In genomic region chr12:11360205-11360883, GRCh38 we compare ENCODE assay signal across 11 cellular contexts. TPM values are rescaled to one million over a fixed set of nuclear protein-coding genes. Genes with fewer than 3 reads are reported as not detected.
DNase-seq lines count a peak whose midpoint lies in the region; FAIRE-seq and TF ChIP-seq lines count a peak whose summit lies in the region.
"Not testable (repeated sequence)": the region's sequence is repeated elsewhere in the genome, so short reads cannot be mapped to it uniquely, and the experiment has no call there.
"Had no signal": no experiment of that assay in that cellular context is flagged by ENCODE, and none has a peak within 500 bp of the region (broad histone marks: within the 10 kb centered on the region; RNA-seq: fewer than 3 reads in every experiment).

No MANE protein-coding gene starts in this region.

- H3K4me1 Mint-ChIP-seq in astrocyte (ENCODE audit: low read depth, unreplicated experiment), result not testable (repeated sequence)

- not testable (repeated sequence) for DNase-seq in GM12891 (ENCODE audit: insufficient read length, low spot score); small intestine
- DNase-seq in HT-29 (ENCODE audit: low spot score), result peak; percentile 11
- DNase-seq in RPMI7951 (ENCODE audit: low read depth), result peak; percentile 25
- DNase-seq in astrocyte (ENCODE audit: low read depth), result peak; percentile 16
- DNase-seq in epithelial cell of prostate (ENCODE audit: low read depth, low spot score), result peak; percentile 51
- peak; percentile 51 for DNase-seq in iris pigment epithelial cell (ENCODE audit: low read depth)

- FAIRE-seq in GM12891 (lab: Jason Lieb, UNC) (peak; percentile 38), astrocyte (lab: Jason Lieb, UNC) (peak; percentile 49), small intestine (lab: Jason Lieb, UNC) (peak; percentile 81)

- H4K20me1 ChIP-seq in astrocyte (ENCODE audit: insufficient read depth, low read length), result not testable (repeated sequence)

- H3K27ac Mint-ChIP-seq in astrocyte (ENCODE audit: unreplicated experiment), result not testable (repeated sequence)

- 84 to 97% (median 91%) methylated on average over 1 of the region's 1 CpG for WGBS in small intestine, 3 donors

- H2AFZ ChIP-seq in ACC112 (ENCODE audit: low read length, unreplicated experiment); astrocyte (ENCODE audit: low read depth, low read length): not testable (repeated sequence)

- H3K4me3 Mint-ChIP-seq in astrocyte (ENCODE audit: unreplicated experiment), result not testable (repeated sequence)

- H3K4me1 ChIP-seq in ACC112 (ENCODE audit: control insufficient read depth, insufficient read depth, low read length, unreplicated experiment), result peaks cover 21% of the 10 kb centered on the region
- not testable (repeated sequence) for H3K4me1 ChIP-seq in astrocyte (ENCODE audit: insufficient read depth, low read length); small intestine (ENCODE audit: control insufficient read depth in 2 of 2, insufficient read depth in 1 of 2, low read depth in 1 of 2, low read length in 1 of 2)

- not testable (repeated sequence) for H3K9ac ChIP-seq in astrocyte (ENCODE audit: low read length)

- not testable (repeated sequence) for H3K79me2 ChIP-seq in ACC112 (ENCODE audit: control insufficient read depth, insufficient read depth, low read length, unreplicated experiment); astrocyte (ENCODE audit: insufficient read depth, low read length)

- not testable (repeated sequence) for H3K27me3 Mint-ChIP-seq in astrocyte (ENCODE audit: low read depth, unreplicated experiment)

- not testable (repeated sequence) for TF ChIP-seq POLR2A in GM12891 (IDR thresholded peaks at IDR 0.05; ENCODE audit: low read depth, low read length)

- H3K9me3 ChIP-seq in astrocyte (ENCODE audit: insufficient read depth, low read depth, low read length); small intestine (ENCODE audit: control insufficient read depth, low read depth): not testable (repeated sequence)

- not testable (repeated sequence) for H3K36me3 Mint-ChIP-seq in astrocyte (ENCODE audit: low read depth, unreplicated experiment)

- H3K9me3 Mint-ChIP-seq in astrocyte (ENCODE audit: unreplicated experiment), result not testable (repeated sequence)

- H3K27me3 ChIP-seq in ACC112 (ENCODE audit: insufficient read depth, low read length); astrocyte (ENCODE audit: insufficient read depth, low read length); small intestine (ENCODE audit: control insufficient read depth in 2 of 2, insufficient read depth in 2 of 2, low read length in 2 of 2): not testable (repeated sequence)

- H3K27ac ChIP-seq in ACC112 (ENCODE audit: low read depth, low read length) (peak overlapping the region; percentile 63), epithelial cell of prostate (peak overlapping the region; percentile 7)
- H3K27ac ChIP-seq in astrocyte (ENCODE audit: low read depth, low read length); small intestine (ENCODE audit: low read depth in 1 of 2, low read length in 1 of 2): not testable (repeated sequence)

- H3K4me3 ChIP-seq in ACC112 (ENCODE audit: low read depth, low read length), result peak overlapping the region; percentile 49; the same call in 1 of the 2 replicates
- H3K4me3 ChIP-seq in astrocyte (ENCODE audit: insufficient read depth, low read depth, low read length); small intestine (ENCODE audit: low read depth in 1 of 2, low read length in 2 of 2): not testable (repeated sequence)

- H3K4me2 ChIP-seq in astrocyte (ENCODE audit: low read length), result not testable (repeated sequence)

- not testable (repeated sequence) for H3K36me3 ChIP-seq in ACC112 (ENCODE audit: insufficient read depth, low read length); astrocyte (ENCODE audit: insufficient read depth, low read length); small intestine (ENCODE audit: control insufficient read depth in 2 of 2, insufficient read depth in 2 of 2, low read length in 2 of 2)

- TF ChIP-seq CTCF in astrocyte (IDR thresholded peaks at IDR 0.05; ENCODE audit: insufficient read depth, low read depth, low read length), result not testable (repeated sequence)

RNA-seq across cellular contexts. Expression of gene PRB2, which starts 35.0 kb away (rescaled TPM):
- not detected for polyA plus RNA-seq in GM12891 (2012; ENCODE audit: low read depth, missing spikeins)
- 0.76 TPM in 1 of 2 replicates, not detected in the other for total RNA-seq in HT-29 (2014; rRNA removed; shearing (Covaris generic))
- not detected in 2 replicates for total RNA-seq in RPMI7951 (2014; rRNA removed; shearing (Covaris generic))
- not detected in 2 replicates for total RNA-seq in astrocyte
- not detected for polyA plus RNA-seq in small intestine
- total RNA-seq: Daoy, H1, SJCRH30 had no signal
- polyA plus RNA-seq: H1 had no signal

RNA-seq across cellular contexts. Expression of gene PRB4, which starts 50.1 kb away (rescaled TPM):
- polyA plus RNA-seq in GM12891 (2012; ENCODE audit: low read depth, missing spikeins), result 0.13 TPM
- total RNA-seq in HT-29 (2014; rRNA removed; shearing (Covaris generic)), result not detected in 2 replicates
- total RNA-seq in RPMI7951 (2014; rRNA removed; shearing (Covaris generic)), result not detected in 2 replicates
- total RNA-seq in astrocyte, result not detected in 2 replicates
- polyA plus RNA-seq in small intestine, result not detected
- total RNA-seq: Daoy, H1, SJCRH30 had no signal
- polyA plus RNA-seq: H1 had no signal
